Comparison of ENCODE assay signal across 1 cellular context in the genomic region with DNA sequence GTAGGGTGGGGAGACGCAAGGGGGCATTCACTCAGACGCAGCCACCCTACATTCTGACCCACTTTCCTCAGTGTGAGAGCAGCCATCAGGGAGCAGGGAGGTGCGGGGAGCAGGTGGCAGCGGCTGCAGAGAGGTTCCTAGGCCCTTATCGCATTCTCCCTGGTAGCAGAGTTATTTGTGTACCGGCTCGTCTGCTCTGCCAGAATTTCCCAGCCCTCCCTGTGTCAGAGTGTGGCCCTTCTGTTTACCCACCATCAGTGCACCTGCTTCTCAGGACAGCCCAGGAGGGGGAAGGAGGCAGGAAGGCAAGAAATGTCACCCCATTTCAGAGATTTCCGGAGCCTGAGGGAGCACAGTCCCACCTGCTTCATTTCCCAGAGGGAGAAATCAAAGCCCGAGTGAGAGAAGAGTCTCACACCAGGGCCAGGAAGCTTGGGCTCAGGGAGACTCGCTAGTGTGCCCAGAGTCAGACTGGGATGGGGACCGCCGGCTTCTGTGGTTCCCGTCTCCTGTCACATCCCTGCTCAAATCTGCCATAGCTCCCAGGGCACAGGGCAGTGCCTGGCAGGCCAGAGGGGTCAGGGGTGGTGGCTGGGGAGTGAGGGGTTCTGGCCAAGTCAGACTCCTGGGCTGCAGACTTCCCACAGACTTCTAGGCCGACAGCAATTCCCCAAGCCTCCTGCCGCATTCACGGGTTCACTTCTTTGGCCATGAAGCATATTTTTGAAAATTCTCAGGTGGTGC.
TF ChIP-seq lines count a peak whose summit lies in the region.

No MANE protein-coding gene starts in this region.

TF ChIP-seq in HepG2, 621 proteins besides CTCF, POLR2A, EP300 and RAD21 (continued from another document):
- TF ChIP-seq, protein P1, sequence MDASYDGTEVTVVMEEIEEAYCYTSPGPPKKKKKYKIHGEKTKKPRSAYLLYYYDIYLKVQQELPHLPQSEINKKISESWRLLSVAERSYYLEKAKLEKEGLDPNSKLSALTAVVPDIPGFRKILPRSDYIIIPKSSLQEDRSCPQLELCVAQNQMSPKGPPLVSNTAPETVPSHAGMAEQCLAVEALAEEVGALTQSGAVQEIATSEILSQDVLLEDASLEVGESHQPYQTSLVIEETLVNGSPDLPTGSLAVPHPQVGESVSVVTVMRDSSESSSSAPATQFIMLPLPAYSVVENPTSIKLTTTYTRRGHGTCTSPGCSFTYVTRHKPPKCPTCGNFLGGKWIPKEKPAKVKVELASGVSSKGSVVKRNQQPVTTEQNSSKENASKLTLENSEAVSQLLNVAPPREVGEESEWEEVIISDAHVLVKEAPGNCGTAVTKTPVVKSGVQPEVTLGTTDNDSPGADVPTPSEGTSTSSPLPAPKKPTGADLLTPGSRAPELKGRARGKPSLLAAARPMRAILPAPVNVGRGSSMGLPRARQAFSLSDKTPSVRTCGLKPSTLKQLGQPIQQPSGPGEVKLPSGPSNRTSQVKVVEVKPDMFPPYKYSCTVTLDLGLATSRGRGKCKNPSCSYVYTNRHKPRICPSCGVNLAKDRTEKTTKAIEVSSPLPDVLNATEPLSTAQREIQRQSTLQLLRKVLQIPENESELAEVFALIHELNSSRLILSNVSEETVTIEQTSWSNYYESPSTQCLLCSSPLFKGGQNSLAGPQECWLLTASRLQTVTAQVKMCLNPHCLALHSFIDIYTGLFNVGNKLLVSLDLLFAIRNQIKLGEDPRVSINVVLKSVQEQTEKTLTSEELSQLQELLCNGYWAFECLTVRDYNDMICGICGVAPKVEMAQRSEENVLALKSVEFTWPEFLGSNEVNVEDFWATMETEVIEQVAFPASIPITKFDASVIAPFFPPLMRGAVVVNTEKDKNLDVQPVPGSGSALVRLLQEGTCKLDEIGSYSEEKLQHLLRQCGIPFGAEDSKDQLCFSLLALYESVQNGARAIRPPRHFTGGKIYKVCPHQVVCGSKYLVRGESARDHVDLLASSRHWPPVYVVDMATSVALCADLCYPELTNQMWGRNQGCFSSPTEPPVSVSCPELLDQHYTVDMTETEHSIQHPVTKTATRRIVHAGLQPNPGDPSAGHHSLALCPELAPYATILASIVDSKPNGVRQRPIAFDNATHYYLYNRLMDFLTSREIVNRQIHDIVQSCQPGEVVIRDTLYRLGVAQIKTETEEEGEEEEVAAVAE (CRISPR knock-in tag; IDR thresholded peaks at IDR 0.05; ENCODE audit: borderline replicate concordance): no peak
